ENCODE assay signal across 9 cellular contexts in the genomic region with DNA sequence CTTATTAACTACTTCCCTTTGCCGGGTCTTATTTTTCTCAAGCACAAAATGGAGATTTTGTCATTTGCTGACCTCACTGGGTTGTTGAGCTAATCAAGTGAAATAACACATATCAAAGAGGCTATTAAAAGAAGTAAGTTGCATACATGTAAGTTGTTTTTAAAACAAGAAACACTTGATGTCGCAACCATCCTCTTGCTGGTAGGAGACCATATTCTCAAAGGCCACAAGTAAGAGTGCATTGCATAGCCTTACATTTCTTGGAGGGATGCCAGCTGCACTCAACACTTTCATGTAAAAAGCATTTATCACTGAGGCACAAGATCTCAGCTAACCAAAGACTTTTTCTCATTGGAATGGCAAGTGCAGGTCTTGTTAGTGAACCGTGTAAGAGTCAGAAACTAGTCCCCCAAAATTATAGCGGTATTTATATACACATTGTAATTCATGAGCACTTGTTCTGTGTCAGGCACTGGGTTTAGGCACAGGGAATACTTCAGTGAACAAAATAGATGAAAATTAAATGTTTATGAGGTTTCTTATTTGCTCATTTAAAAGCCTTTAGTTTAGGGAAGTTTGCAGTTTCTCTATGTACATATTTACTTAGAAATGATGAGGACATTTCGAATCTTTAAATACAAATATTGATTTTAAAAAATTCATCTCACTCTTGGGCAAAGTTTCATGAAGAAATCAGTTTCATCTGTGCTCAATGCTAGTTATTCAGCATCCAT.
DNase-seq lines count a peak whose midpoint lies in the region; ATAC-seq, FAIRE-seq and TF ChIP-seq lines count a peak whose summit lies in the region.
"Had no signal": no experiment of that assay in that cellular context is flagged by ENCODE, and none has a peak within 500 bp of the region (broad histone marks: within the 10 kb centered on the region; RNA-seq: fewer than 3 reads in every experiment).

No MANE protein-coding gene starts in this region.

- intact Hi-C loops in sciatic nerve (cut with DNase I), result loop anchor here (10.0 kb wide), 1 partner anchor 52 kb away; no protein-coding TSS in a partner anchor
- intact Hi-C loops in activated T-helper 2 cell treated with anti-CD3 and anti-CD28 coated beads, Interferon-gamma antibody, Interleukin-2, Interleukin-4, amounts not matched to agents 10 μg/mL and 5 μg/mL and 100 μg/mL, durations not matched to agents 14 hours and 24 hours and 36 hours (cut with micrococcal nuclease), result loop anchor here (1.0 kb wide), 1 partner anchor 299 kb away; no protein-coding TSS in a partner anchor
- intact Hi-C loops in sigmoid colon (cut with DNase I), result loop anchor here (1.0 kb wide), 1 partner anchor 299 kb away; no protein-coding TSS in a partner anchor

- peak; percentile 91 for FAIRE-seq in H54 (lab: Jason Lieb, UNC)
- FAIRE-seq in GM12891 (lab: Jason Lieb, UNC), result no peak

- H3K9me3 Mint-ChIP-seq in activated T-helper 2 cell treated with anti-CD3 and anti-CD28 coated beads, Interferon-gamma antibody, Interleukin-2, Interleukin-4, amounts not matched to agents 10 μg/mL and 5 μg/mL and 100 μg/mL, durations not matched to agents 14 hours and 24 hours and 36 hours, result no peaks in the 10 kb centered on the region

- H3K27me3 ChIP-seq in sigmoid colon, result no peaks in the 10 kb centered on the region

- H3K4me1 ChIP-seq in sigmoid colon, result peaks cover 0 to 22% (median 13%) of the 10 kb centered on the region in 4 donors

- no peaks in the 10 kb centered on the region for H3K36me3 Mint-ChIP-seq in activated T-helper 2 cell treated with anti-CD3 and anti-CD28 coated beads, Interferon-gamma antibody, Interleukin-2, Interleukin-4, amounts not matched to agents 10 μg/mL and 5 μg/mL and 100 μg/mL, durations not matched to agents 14 hours and 24 hours and 36 hours (ENCODE audit: low read depth)

- no peak overlapping the region for H3K27ac Mint-ChIP-seq in activated T-helper 2 cell treated with anti-CD3 and anti-CD28 coated beads, Interferon-gamma antibody, Interleukin-2, Interleukin-4, amounts not matched to agents 10 μg/mL and 5 μg/mL and 100 μg/mL, durations not matched to agents 14 hours and 24 hours and 36 hours

- TF ChIP-seq CTCF in sigmoid colon (IDR thresholded peaks at IDR 0.05), result no peak

- H3K36me3 ChIP-seq in sigmoid colon, result no peaks in the 10 kb centered on the region

- H3K27ac ChIP-seq in epithelial cell of prostate (peak overlapping the region; percentile 19), sigmoid colon (peak overlapping the region in 1 of 4 donors; percentile 42)

- H3K4me1 Mint-ChIP-seq in activated T-helper 2 cell treated with anti-CD3 and anti-CD28 coated beads, Interferon-gamma antibody, Interleukin-2, Interleukin-4, amounts not matched to agents 10 μg/mL and 5 μg/mL and 100 μg/mL, durations not matched to agents 14 hours and 24 hours and 36 hours (ENCODE audit: low read depth), result peaks cover 3% of the 10 kb centered on the region

- no peak overlapping the region for H3K4me3 Mint-ChIP-seq in activated T-helper 2 cell treated with anti-CD3 and anti-CD28 coated beads, Interferon-gamma antibody, Interleukin-2, Interleukin-4, amounts not matched to agents 10 μg/mL and 5 μg/mL and 100 μg/mL, durations not matched to agents 14 hours and 24 hours and 36 hours (ENCODE audit: low read depth)

- DNase-seq in H54 (ENCODE audit: insufficient read length, low spot score) (no peak), NCI-H69 (lab: John Stamatoyannopoulos, UW) (peak; percentile 79), epithelial cell of prostate (ENCODE audit: low read depth, low spot score) (no peak), sciatic nerve (ENCODE audit: low spot score) (no peak), GM12891 (ENCODE audit: insufficient read length, low spot score) (no peak), sigmoid colon (no peak)
- no peak for DNase-seq in activated T-helper 2 cell treated with anti-CD3 and anti-CD28 coated beads, Interferon-gamma antibody, Interleukin-2, Interleukin-4, amounts not matched to agents 10 μg/mL and 5 μg/mL and 100 μg/mL, durations not matched to agents 14 hours and 24 hours and 36 hours (ENCODE audit: low spot score)

- TF ChIP-seq POLR2A in H54 (IDR thresholded peaks at IDR 0.05; ENCODE audit: low read depth, low read length) (no peak), GM12891 (IDR thresholded peaks at IDR 0.05; ENCODE audit: low read depth, low read length) (no peak), sigmoid colon (IDR thresholded peaks at IDR 0.05) (no peak)

- peaks cover 17% of the 10 kb centered on the region for H3K27me3 Mint-ChIP-seq in activated T-helper 2 cell treated with anti-CD3 and anti-CD28 coated beads, Interferon-gamma antibody, Interleukin-2, Interleukin-4, amounts not matched to agents 10 μg/mL and 5 μg/mL and 100 μg/mL, durations not matched to agents 14 hours and 24 hours and 36 hours (ENCODE audit: low read depth)

- no peak overlapping the region for H3K4me3 ChIP-seq in sigmoid colon

- ATAC-seq in sciatic nerve, result peak; percentile 59
- no peak for ATAC-seq in HG02938 (IDR thresholded peaks at IDR 0.05; ENCODE audit: unreplicated experiment)
- ATAC-seq: activated CD4-positive, CD25-positive, alpha-beta regulatory T cell treated with anti-CD3 and anti-CD28 coated beads, Interleukin-2, amount 50 U/mL, for 24 hours had no signal

- TF ChIP-seq EP300 in sigmoid colon (IDR thresholded peaks at IDR 0.05), result no peak

- 22 to 61% methylated on average over 5 of the region's 5 CpGs for WGBS in sigmoid colon, 2 donors

- H3K9me3 ChIP-seq in sigmoid colon, result no peaks in the 10 kb centered on the region

TF ChIP-seq in GM12891, 5 proteins besides CTCF, POLR2A, EP300 and RAD21:
- TF ChIP-seq SPI1 (IDR thresholded peaks at IDR 0.05; ENCODE audit: low read depth, low read length) (no peak), POLR2AphosphoS5 (IDR thresholded peaks at IDR 0.05; ENCODE audit: low read depth, low read length) (no peak), POU2F2 (IDR thresholded peaks at IDR 0.05; ENCODE audit: low read depth, low read length) (no peak), TAF1 (IDR thresholded peaks at IDR 0.05; ENCODE audit: low read depth, low read length) (no peak), PAX5 (IDR thresholded peaks at IDR 0.05; ENCODE audit: insufficient read depth, low read length, severe bottlenecking) (no peak)
